Comparison of ENCODE assay signal across 1 cellular context in genomic region chr16:86928517-86929148, GRCh38.
A peak's percentile ranks its signal among the peaks of the same experiment; 100 is the strongest.
TF ChIP-seq lines count a peak whose summit lies in the region.

No MANE protein-coding gene starts in this region.

TF ChIP-seq in K562, 482 proteins besides CTCF, POLR2A, EP300 and RAD21 (continued from another document):
- TF ChIP-seq SPI1 (IDR thresholded peaks at IDR 0.05; ENCODE audit: borderline replicate concordance, low read depth, low read length) (peak; percentile 42; the same call in 1 of the 2 replicates), TCF7L2 (IDR thresholded peaks at IDR 0.05; ENCODE audit: low read depth, low read length) (no peak), ZFX (CRISPR knock-in tag; IDR thresholded peaks at IDR 0.05) (no peak), ETS2 (tag; IDR thresholded peaks at IDR 0.05; ENCODE audit: borderline replicate concordance, poor library complexity, severe bottlenecking) (no peak), ZNF584 (CRISPR knock-in tag; IDR thresholded peaks at IDR 0.05; ENCODE audit: low read depth) (0 out of 2 replicates have a peak, but pooled peaks have one; percentile 23), PATZ1 (CRISPR knock-in tag; IDR thresholded peaks at IDR 0.05; ENCODE audit: borderline replicate concordance) (no peak), CCNT2 (IDR thresholded peaks at IDR 0.05; ENCODE audit: borderline replicate concordance, extremely low read depth, insufficient read length, low read depth, low read length) (no peak), ZNF134 (CRISPR knock-in tag; conservative IDR thresholded peaks at IDR 0.05) (no peak), CBFA2T3 (IDR thresholded peaks at IDR 0.05) (peak; percentile 5; the same call in 1 of the 2 replicates), MBD1 (CRISPR knock-in tag; IDR thresholded peaks at IDR 0.05) (no peak), EP400 (IDR thresholded peaks at IDR 0.05) (no peak), ESRRA (IDR thresholded peaks at IDR 0.05; ENCODE audit: borderline replicate concordance, low read depth) (no peak), ZBED1 (IDR thresholded peaks at IDR 0.05) (no peak), FOXA3 (CRISPR knock-in tag; conservative IDR thresholded peaks at IDR 0.05 in 1 of 2, IDR thresholded peaks at IDR 0.05 in 1 of 2) (no peak), ZNF12 (CRISPR knock-in tag; IDR thresholded peaks at IDR 0.05) (no peak), KDM1A (IDR thresholded peaks at IDR 0.05) (no peak), KLF16 (IDR thresholded peaks at IDR 0.05) (no peak), HMG20B (CRISPR knock-in tag; IDR thresholded peaks at IDR 0.05) (no peak), ZNF23 (CRISPR knock-in tag; IDR thresholded peaks at IDR 0.05) (no peak), CEBPZ (IDR thresholded peaks at IDR 0.05; ENCODE audit: borderline replicate concordance, low read depth, low read length) (no peak), TAF15 (IDR thresholded peaks at IDR 0.05; ENCODE audit: low read depth, low read length) (no peak)
